19 cellular contexts compared by ENCODE assay signal in genomic region chr16:29014561-29015029, GRCh38. TPM values are rescaled to one million over a fixed set of nuclear protein-coding genes. Genes with fewer than 3 reads are reported as not detected.
DNase-seq lines count a peak whose midpoint lies in the region; ATAC-seq, FAIRE-seq and TF ChIP-seq lines count a peak whose summit lies in the region.
"Had no signal": no experiment of that assay in that cellular context is flagged by ENCODE, and none has a peak within 500 bp of the region (broad histone marks: within the 10 kb centered on the region; RNA-seq: fewer than 3 reads in every experiment).

No MANE protein-coding gene starts in this region.

- SMC1A ChIA-PET in GM12878 (lab: Charles Lee; ENCODE audit: uncharacterized antibody, unreplicated experiment): no interaction called here

- H4K20me1 ChIP-seq in GM12878 (ENCODE audit: control insufficient read depth, insufficient read depth) (no peaks in the 10 kb centered on the region), mammary epithelial cell (ENCODE audit: insufficient read depth, low read length) (no peaks in the 10 kb centered on the region)

- WGBS in GM12878 (ENCODE audit: insufficient coverage, insufficient replicate concordance, low lambda C conversion rate, missing lambda C conversion rate): 55% methylated on average over 3 of the region's 3 CpGs
- 95% methylated on average over 3 of the region's 3 CpGs for WGBS in mammary epithelial cell (ENCODE audit: low coverage, missing lambda C conversion rate)

- intact Hi-C loops in GM12878 (cut with micrococcal nuclease; ENCODE audit: unreplicated experiment): no loop called here
- intact Hi-C loops in mammary epithelial cell (cut with micrococcal nuclease): no loop called here

- DNase-seq in activated CD4-positive, alpha-beta T cell treated with anti-CD3 and anti-CD28 coated beads, Interleukin-2, amount 10 ng/mL, durations not matched to agents 7 days and 5 days: no peak
- DNase-seq in activated CD4-positive, alpha-beta T cell treated with anti-CD3 and anti-CD28 coated beads for 48 hours: no peak
- no peak for DNase-seq in GM12878 (ENCODE audit: low read depth, low spot score)
- DNase-seq in mammary epithelial cell: no peak
- DNase-seq in putamen (ENCODE audit: low spot score): no peak
- DNase-seq: C1 segment of cervical spinal cord; foreskin keratinocyte; hippocampal formation; islet precursor cell; NCI-H187 treated with DMSO at 0.1 percent for 48 hours; stimulated activated CD4-positive, alpha-beta T cell treated with anti-CD3 and anti-CD28 coated beads, Interleukin-1b, Interleukin-23, amount 100 ng/mL, for 48 hours had no signal

- H3K27ac Mint-ChIP-seq in activated CD4-positive, alpha-beta T cell treated with anti-CD3 and anti-CD28 coated beads, Interleukin-2, amount 10 ng/mL, durations not matched to agents 7 days and 5 days: peak overlapping the region; percentile 43
- no peak overlapping the region for H3K27ac Mint-ChIP-seq in stimulated activated memory B cell treated with anti-CD40 and anti-IgM and Interleukin-4, amounts not matched to agents 10 μg/mL and 1 μg/mL and 100 μg/mL, for 72 hours

- RAD21 ChIA-PET in GM12878 (lab: Charles Lee; ENCODE audit: unreplicated experiment): no interaction called here

- BruUV-seq in GM12878 (replicated peaks; lab: Mats Ljungman, UMichigan) (no TSS peak), mammary epithelial cell (replicated peaks; lab: Mats Ljungman, UMichigan) (no TSS peak)

- dilution Hi-C loops in mammary epithelial cell (cut with HindIII; ENCODE audit: low sequenced_read_pairs): no loop called here

- CTCF ChIA-PET in activated CD4-positive, alpha-beta T cell treated with anti-CD3 and anti-CD28 coated beads, Interleukin-2, amount 10 ng/mL, durations not matched to agents 7 days and 5 days (lab: Charles Lee): interaction anchor here (1.0 kb wide), 1 partner anchor 14 kb away, joined by 4 read pairs; no protein-coding TSS in a partner anchor
- CTCF ChIA-PET in GM12878 (lab: Yijun Ruan, JAX) (interaction anchor here (1.1 kb wide), 1 partner anchor 14 kb away, joined by 3 read pairs; no protein-coding TSS in a partner anchor), mammary epithelial cell (lab: Charles Lee; ENCODE audit: low non-redundant PET) (no interaction called here)

- no peaks in the 10 kb centered on the region for H3K4me1 ChIP-seq in GM12878 (ENCODE audit: control insufficient read depth, insufficient read depth, low read length)
- H3K4me1 ChIP-seq in mammary epithelial cell (ENCODE audit: insufficient read depth, low read length): no peaks in the 10 kb centered on the region
- H3K4me1 ChIP-seq: foreskin keratinocyte, parathyroid adenoma had no signal

- no peak overlapping the region for H3K4me3 Mint-ChIP-seq in activated CD4-positive, alpha-beta T cell treated with anti-CD3 and anti-CD28 coated beads, Interleukin-2, amount 10 ng/mL, durations not matched to agents 7 days and 5 days
- H3K4me3 Mint-ChIP-seq in stimulated activated memory B cell treated with anti-CD40 and anti-IgM and Interleukin-4, amounts not matched to agents 10 μg/mL and 1 μg/mL and 100 μg/mL, for 72 hours: no peak overlapping the region
- H3K4me3 Mint-ChIP-seq: IgD-negative memory B cell had no signal

- no peak for TF ChIP-seq EP300 in GM12878 (IDR thresholded peaks at IDR 0.05; ENCODE audit: borderline replicate concordance in 1 of 2, control insufficient read depth in 1 of 2, low read depth in 2 of 2, low read length in 2 of 2)

- H3K9ac ChIP-seq in GM12878 (ENCODE audit: control insufficient read depth, insufficient read depth, low read length) (no peak overlapping the region), mammary epithelial cell (ENCODE audit: insufficient read depth, low read length) (no peak overlapping the region)
- H3K9ac ChIP-seq: parathyroid adenoma had no signal

- H3K27ac ChIP-seq in KOPT-K1 (ENCODE audit: low read depth, low read length, poor library complexity, severe bottlenecking) (peak overlapping the region; percentile 94), GM12878 (ENCODE audit: control insufficient read depth, insufficient read depth) (no peak overlapping the region), mammary epithelial cell (ENCODE audit: insufficient read depth, low read depth, low read length) (no peak overlapping the region)
- H3K27ac ChIP-seq: foreskin keratinocyte, HL-60, parathyroid adenoma, VCaP had no signal

- H3K4me2 ChIP-seq in GM12878 (ENCODE audit: control insufficient read depth, insufficient read depth) (no peak overlapping the region), mammary epithelial cell (ENCODE audit: insufficient read depth, low read depth, low read length) (no peak overlapping the region)

- H3K9me3 Mint-ChIP-seq in activated CD4-positive, alpha-beta T cell treated with anti-CD3 and anti-CD28 coated beads, Interleukin-2, amount 10 ng/mL, durations not matched to agents 7 days and 5 days: no peaks in the 10 kb centered on the region
- no peaks in the 10 kb centered on the region for H3K9me3 Mint-ChIP-seq in stimulated activated memory B cell treated with anti-CD40 and anti-IgM and Interleukin-4, amounts not matched to agents 10 μg/mL and 1 μg/mL and 100 μg/mL, for 72 hours
- H3K9me3 Mint-ChIP-seq: IgD-negative memory B cell had no signal

- H3K27me3 ChIP-seq in GM12878 (replicated peaks in 1 of 2; ENCODE audit: control insufficient read depth in 2 of 2, insufficient read depth in 2 of 2, low read length in 1 of 2) (no peaks in the 10 kb centered on the region), mammary epithelial cell (ENCODE audit: insufficient read depth, low read length) (no peaks in the 10 kb centered on the region)

- no peaks in the 10 kb centered on the region for H3K36me3 ChIP-seq in KOPT-K1 (ENCODE audit: insufficient read depth, low read length)
- H3K36me3 ChIP-seq in GM12878 (ENCODE audit: control insufficient read depth in 2 of 2, insufficient read depth in 2 of 2, low read length in 1 of 2): no peaks in the 10 kb centered on the region
- no peaks in the 10 kb centered on the region for H3K36me3 ChIP-seq in mammary epithelial cell (ENCODE audit: insufficient read depth, low read length)

- peaks cover 41% of the 10 kb centered on the region for H3K4me1 Mint-ChIP-seq in activated CD4-positive, alpha-beta T cell treated with anti-CD3 and anti-CD28 coated beads, Interleukin-2, amount 10 ng/mL, durations not matched to agents 7 days and 5 days
- peaks cover 6% of the 10 kb centered on the region for H3K4me1 Mint-ChIP-seq in stimulated activated memory B cell treated with anti-CD40 and anti-IgM and Interleukin-4, amounts not matched to agents 10 μg/mL and 1 μg/mL and 100 μg/mL, for 72 hours

- peaks cover 3% of the 10 kb centered on the region for H3K36me3 Mint-ChIP-seq in activated CD4-positive, alpha-beta T cell treated with anti-CD3 and anti-CD28 coated beads, Interleukin-2, amount 10 ng/mL, durations not matched to agents 7 days and 5 days (ENCODE audit: low read depth)
- no peaks in the 10 kb centered on the region for H3K36me3 Mint-ChIP-seq in stimulated activated memory B cell treated with anti-CD40 and anti-IgM and Interleukin-4, amounts not matched to agents 10 μg/mL and 1 μg/mL and 100 μg/mL, for 72 hours

- no peaks in the 10 kb centered on the region for H3K79me2 ChIP-seq in GM12878 (ENCODE audit: control insufficient read depth, insufficient read depth, low read length)
- H3K79me2 ChIP-seq in mammary epithelial cell (ENCODE audit: insufficient read depth, low read length): no peaks in the 10 kb centered on the region
- H3K79me2 ChIP-seq: parathyroid adenoma had no signal

- POLR2A ChIA-PET in activated CD4-positive, alpha-beta T cell treated with anti-CD3 and anti-CD28 coated beads, Interleukin-2, amount 10 ng/mL, durations not matched to agents 7 days and 5 days (lab: Charles Lee): no interaction called here
- POLR2A ChIA-PET in GM12878 (lab: Charles Lee): no interaction called here

- H2AFZ ChIP-seq in GM12878 (ENCODE audit: control insufficient read depth, low read depth, low read length) (no peak overlapping the region), mammary epithelial cell (ENCODE audit: low read depth, low read length) (no peak overlapping the region)
- H2AFZ ChIP-seq: parathyroid adenoma had no signal

- no peak for FAIRE-seq in GM12878 (lab: Jason Lieb, UNC)
- FAIRE-seq: urothelium cell line had no signal

- no peak for TF ChIP-seq RAD21 in GM12878 (IDR thresholded peaks at IDR 0.05; ENCODE audit: insufficient read depth, low read depth, low read length)

- H3K9me3 ChIP-seq in KOPT-K1 (ENCODE audit: insufficient read depth, low read length, poor library complexity, severe bottlenecking): no peaks in the 10 kb centered on the region
- H3K9me3 ChIP-seq in GM12878 (replicated peaks; ENCODE audit: control insufficient read depth, insufficient read depth, low read length): no peaks in the 10 kb centered on the region
- H3K9me3 ChIP-seq in mammary epithelial cell (replicated peaks; ENCODE audit: insufficient read depth, low read length): no peaks in the 10 kb centered on the region

- ATAC-seq in GM12878 (peak; percentile 26), GM18867 (IDR thresholded peaks at IDR 0.05; ENCODE audit: unreplicated experiment) (no peak)
- ATAC-seq in stimulated activated memory B cell treated with anti-CD40 and anti-IgM and Interleukin-4, amounts not matched to agents 10 μg/mL and 1 μg/mL and 100 μg/mL, for 72 hours: peak; percentile 59
- ATAC-seq: foreskin keratinocyte had no signal

- H3K27me3 Mint-ChIP-seq in activated CD4-positive, alpha-beta T cell treated with anti-CD3 and anti-CD28 coated beads, Interleukin-2, amount 10 ng/mL, durations not matched to agents 7 days and 5 days: no peaks in the 10 kb centered on the region
- H3K27me3 Mint-ChIP-seq in stimulated activated memory B cell treated with anti-CD40 and anti-IgM and Interleukin-4, amounts not matched to agents 10 μg/mL and 1 μg/mL and 100 μg/mL, for 72 hours: no peaks in the 10 kb centered on the region

- TF ChIP-seq CTCF in GM12878 (IDR thresholded peaks at IDR 0.05 in 2 of 3, conservative IDR thresholded peaks at IDR 0.05 in 1 of 3; ENCODE audit: control insufficient read depth in 2 of 3, extremely low read depth in 1 of 3, insufficient read depth in 1 of 3, low read depth in 3 of 3, low read length in 3 of 3) (no peak), mammary epithelial cell (conservative IDR thresholded peaks at IDR 0.05 in 1 of 2, IDR thresholded peaks at IDR 0.05 in 1 of 2; ENCODE audit: extremely low read depth in 1 of 2, insufficient read depth in 1 of 2, low read depth in 1 of 2, low read length in 2 of 2) (no peak)

- H3K4me3 ChIP-seq in GM12878: no peak overlapping the region
- no peak overlapping the region for H3K4me3 ChIP-seq in mammary epithelial cell (replicated peaks in 1 of 3; ENCODE audit: insufficient read depth in 1 of 3, low read depth in 2 of 3, low read length in 3 of 3)

- in situ Hi-C loops in GM12878 (cut with MboI): no loop called here
- in situ Hi-C loops in mammary epithelial cell (cut with MboI; ENCODE audit: low sequenced_read_pairs in 2 of 2): no loop called here

- no peak for TF ChIP-seq POLR2A in GM12878 (IDR thresholded peaks at IDR 0.05; ENCODE audit: low read depth, low read length)

RNA-seq across cellular contexts. Expression of gene LAT, which starts 29.7 kb away (rescaled TPM):
- 100 to 1,000 TPM; 365 to 379 TPM for total RNA-seq in activated CD4-positive, alpha-beta T cell treated with anti-CD3 and anti-CD28 coated beads, Interleukin-2, amount 10 ng/mL, durations not matched to agents 7 days and 5 days
- total RNA-seq in GM12878 (2013; cell fraction: nucleolus; rRNA removed): 3.0 and 4.0 TPM in 2 replicates
- 1.7 and 2.0 TPM in 2 replicates for total RNA-seq in GM12878 (2014; rRNA removed)
- total RNA-seq in GM12878 (2014; rRNA removed; fragmentation: Illumina TruSeq; extraction: Trizol): 2.0 and 2.2 TPM in 2 replicates
- 4.0 and 6.9 TPM in 2 replicates for total RNA-seq in GM12878 (2021)
- polyA plus RNA-seq in GM12878 (2011; ENCODE audit: low read depth): 0.64 TPM
- polyA plus RNA-seq in GM12878 (2011; rRNA removed): 3.3 and 5.3 TPM in 2 replicates
- polyA plus RNA-seq in GM12878 (2011; cell fraction: cytosol; rRNA removed): 11.4 and 12.2 TPM in 2 replicates
- 51.2 and 52.4 TPM in 2 replicates for polyA plus RNA-seq in GM12878 (2011; cell fraction: nucleus; rRNA removed)
- polyA plus RNA-seq in GM12878 (2012): 2.5 and 3.3 TPM in 2 replicates
- 1.6 and 2.0 TPM in 2 replicates for polyA plus RNA-seq in GM12878 (2014; fragmentation: Illumina TruSeq; extraction: Trizol)
- polyA plus RNA-seq in GM12878 (2014; fragmentation: Nextera tagmentation; extraction: Ambion mirVana): 1 to 10 TPM in 1 of 2 experiments, under 1 TPM in 1; 0.39 to 1.2 TPM
- polyA plus RNA-seq in GM12878 (2014; rRNA removed): 4.5 and 8.0 TPM in 2 replicates
- polyA plus RNA-seq in GM12878 (2016; fragmentation: Nextera tagmentation; extraction: Ambion mirVana): 1 to 10 TPM; 1.7 to 4.0 TPM
- polyA minus RNA-seq in GM12878 (2011; rRNA and poly(A)+ RNA removed): 8.0 and 8.8 TPM in 2 replicates
- 4.1 and 4.5 TPM in 2 replicates for polyA minus RNA-seq in GM12878 (2011; cell fraction: cytosol; rRNA and poly(A)+ RNA removed)
- polyA minus RNA-seq in GM12878 (2011; cell fraction: nucleus; rRNA and poly(A)+ RNA removed): 9.7 and 14.4 TPM in 2 replicates
- 1 to 10 TPM in 1 of 2 donors, under 1 TPM in 1; 0.83 to 3.1 TPM for total RNA-seq in mammary epithelial cell
- 1.5 TPM for polyA plus RNA-seq in mammary epithelial cell
- polyA minus RNA-seq in mammary epithelial cell: 1.7 TPM

RNA-seq across cellular contexts. Expression of gene SPNS1, which starts 40.0 kb away (rescaled TPM):
- 10 to 100 TPM; 24.8 to 26.1 TPM for total RNA-seq in activated CD4-positive, alpha-beta T cell treated with anti-CD3 and anti-CD28 coated beads, Interleukin-2, amount 10 ng/mL, durations not matched to agents 7 days and 5 days
- total RNA-seq in GM12878 (2013; cell fraction: nucleolus; rRNA removed): 14.1 and 15.0 TPM in 2 replicates
- total RNA-seq in GM12878 (2014; rRNA removed) (13.2 and 16.7 TPM in 2 replicates), GM12878 (2014; rRNA removed; fragmentation: Illumina TruSeq; extraction: Trizol) (3.7 and 4.1 TPM in 2 replicates), GM12878 (2021) (26.5 and 27.8 TPM in 2 replicates), mammary epithelial cell (10 to 100 TPM; 24.5 to 32.3 TPM)
- polyA plus RNA-seq in GM12878 (2011; ENCODE audit: low read depth): 4.4 TPM
- polyA plus RNA-seq in GM12878 (2011; rRNA removed) (2.7 and 4.8 TPM in 2 replicates), GM12878 (2014; fragmentation: Illumina TruSeq; extraction: Trizol) (2.5 and 7.2 TPM in 2 replicates), GM12878 (2014; fragmentation: Nextera tagmentation; extraction: Ambion mirVana) (1 to 10 TPM in 1 of 2 experiments, under 1 TPM in 1; 0.16 to 2.3 TPM), GM12878 (2014; rRNA removed) (21.4 and 22.5 TPM in 2 replicates), GM12878 (2016; fragmentation: Nextera tagmentation; extraction: Ambion mirVana) (10 to 100 TPM; 27.4 to 37.6 TPM), mammary epithelial cell (31.4 TPM)
- polyA plus RNA-seq in GM12878 (2011; cell fraction: cytosol; rRNA removed): 9.2 and 13.6 TPM in 2 replicates
- 38.6 and 55.4 TPM in 2 replicates for polyA plus RNA-seq in GM12878 (2011; cell fraction: nucleus; rRNA removed)
- 13.4 and 14.3 TPM in 2 replicates for polyA plus RNA-seq in GM12878 (2012)
- polyA minus RNA-seq in GM12878 (2011; rRNA and poly(A)+ RNA removed): 4.4 and 7.5 TPM in 2 replicates
- 4.8 and 5.6 TPM in 2 replicates for polyA minus RNA-seq in GM12878 (2011; cell fraction: cytosol; rRNA and poly(A)+ RNA removed)
- polyA minus RNA-seq in GM12878 (2011; cell fraction: nucleus; rRNA and poly(A)+ RNA removed): 4.0 and 8.2 TPM in 2 replicates
- polyA minus RNA-seq in mammary epithelial cell: 16.7 TPM

Comparison
In these comparisons a context has a peak if more than half of its experiments do, and no peak if none do; other contexts are left out.
1. RNA of gene LAT, which starts 29.7 kb away (total RNA-seq): 365 to 379 TPM in activated CD4-positive, alpha-beta T cell treated with anti-CD3 and anti-CD28 coated beads, Interleukin-2, amount 10 ng/mL, durations not matched to agents 7 days and 5 days; 0.83 to 3.1 TPM in mammary epithelial cell and 1.7 to 6.9 TPM in GM12878; every median in the first group is over 10 times any median in the second.